13 cellular contexts compared by ENCODE assay signal in genomic region chr3:8458711-8459110, GRCh38. TPM values are rescaled to one million over a fixed set of nuclear protein-coding genes. Genes with fewer than 3 reads are reported as not detected.
A peak's percentile ranks its signal among the peaks of the same experiment; 100 is the strongest.
DNase-seq lines count a peak whose midpoint lies in the region; ATAC-seq and TF ChIP-seq lines count a peak whose summit lies in the region.
"Had no signal": no experiment of that assay in that cellular context is flagged by ENCODE, and none has a peak within 500 bp of the region (broad histone marks: within the 10 kb centered on the region; RNA-seq: fewer than 3 reads in every experiment).

No MANE protein-coding gene starts in this region.

- no peaks in the 10 kb centered on the region for H3K27me3 ChIP-seq in ascending aorta

- peak overlapping the region; percentile 93 to 97 for H3K27ac ChIP-seq in ascending aorta
- H3K27ac ChIP-seq: prostate gland had no signal

- no peak overlapping the region for H3K4me3 ChIP-seq in ascending aorta
- H3K4me3 ChIP-seq: prostate gland had no signal

- TF ChIP-seq CTCF in ascending aorta (IDR thresholded peaks at IDR 0.05) = no peak

- no peaks in the 10 kb centered on the region for H3K36me3 ChIP-seq in ascending aorta
- H3K36me3 ChIP-seq: prostate gland had no signal

- H3K9me3 ChIP-seq in ascending aorta = no peaks in the 10 kb centered on the region
- H3K9me3 ChIP-seq: prostate gland had no signal

- peak; percentile 98 for DNase-seq in GM04503 (ENCODE audit: low read depth)
- DNase-seq in ascending aorta (ENCODE audit: low spot score in 2 of 2) = peak; percentile 77 to 96
- peak; percentile 31 for DNase-seq in iris pigment epithelial cell (ENCODE audit: low read depth)
- DNase-seq in stromal cell of bone marrow (ENCODE audit: low read depth) = peak; percentile 96
- no peak for DNase-seq in activated CD8-positive, alpha-beta memory T cell treated with anti-CD3 and anti-CD28 coated beads, Interleukin-2, amount 50 U/mL, for 48 hours
- DNase-seq: activated naive CD8-positive, alpha-beta T cell treated with anti-CD3 and anti-CD28 coated beads for 36 hours; H7; hippocampal formation; NCI-H1105; NCI-H69 had no signal

- intact Hi-C loops in ascending aorta (cut with DNase I) = loop anchor here (1.0 kb wide), 3 partner anchors 14 to 43 kb away; partner anchors contain the start of gene LMCD1

- peaks cover 0 to 54% of the 10 kb centered on the region in 2 donors for H3K4me1 ChIP-seq in ascending aorta
- H3K4me1 ChIP-seq: prostate gland had no signal

- ATAC-seq in HG02678 (IDR thresholded peaks at IDR 0.05; ENCODE audit: unreplicated experiment) = no peak
- no peak for ATAC-seq in GM18505 (IDR thresholded peaks at IDR 0.05; ENCODE audit: unreplicated experiment)

- no peak for TF ChIP-seq POLR2A in GM18505 (IDR thresholded peaks at IDR 0.05; ENCODE audit: borderline replicate concordance, extremely low read depth, insufficient read depth, insufficient read length)

RNA-seq across cellular contexts. Expression of gene LMCD1, which starts 42.9 kb away (rescaled TPM):
- 634 TPM for total RNA-seq in ascending aorta
